9 cellular contexts compared by ENCODE assay signal in genomic region chr5:175059687-175060194, GRCh38.
DNase-seq lines count a peak whose midpoint lies in the region; ATAC-seq, FAIRE-seq and TF ChIP-seq lines count a peak whose summit lies in the region.
"Had no signal": no experiment of that assay in that cellular context is flagged by ENCODE, and none has a peak within 500 bp of the region (broad histone marks: within the 10 kb centered on the region; RNA-seq: fewer than 3 reads in every experiment).

No MANE protein-coding gene starts in this region.

- H3K79me2 ChIP-seq in K562 (ENCODE audit: control insufficient read depth, insufficient read depth, low read length): no peaks in the 10 kb centered on the region

- no peak overlapping the region for H2AFZ ChIP-seq in K562 (ENCODE audit: low read depth, low read length)

- 1% methylated on average over 21 of the region's 22 CpGs for WGBS in K562 (ENCODE audit: insufficient coverage, low coverage, missing lambda C conversion rate)
- 4% methylated on average over 22 of the region's 22 CpGs for WGBS in urinary bladder

- H3K9me3 ChIP-seq in K562 (replicated peaks; ENCODE audit: control insufficient read depth, insufficient read depth, low read depth, low read length): no peaks in the 10 kb centered on the region

- ATAC-seq in K562 (no peak), GM21723 (IDR thresholded peaks at IDR 0.05; ENCODE audit: unreplicated experiment) (no peak)

- intact Hi-C loops in K562 (cut with micrococcal nuclease): no loop called here

- TF ChIP-seq EP300 in K562 (IDR thresholded peaks at IDR 0.05; ENCODE audit: low read length): no peak

- no peak overlapping the region for H3K9ac ChIP-seq in K562 (ENCODE audit: insufficient read depth in 1 of 2, low read depth in 2 of 2, low read length in 2 of 2)

- H3K4me3 ChIP-seq in K562: no peak overlapping the region
- H3K4me3 ChIP-seq in urinary bladder (ENCODE audit: low read depth, low read length): peak overlapping the region; percentile 0

- DNase-seq in DMS 273 (lab: John Stamatoyannopoulos, UW; ENCODE audit: unreplicated experiment): peak; percentile 92
- DNase-seq in NCI-H1105 (lab: John Stamatoyannopoulos, UW): peak; percentile 68
- no peak for DNase-seq in K562 (ENCODE audit: extremely low read depth in 1 of 4, low spot score in 3 of 4)
- peak; percentile 68 for DNase-seq in medulla oblongata (ENCODE audit: extremely low spot score)
- DNase-seq in SIG-M5 treated with dmso at 0.1 percent for 504 hours (lab: John Stamatoyannopoulos, UW; ENCODE audit: unreplicated experiment): no peak
- DNase-seq in 8988T: no peak

- no peaks in the 10 kb centered on the region for H4K20me1 ChIP-seq in K562 (replicated peaks; ENCODE audit: control insufficient read depth, insufficient read depth, low read length)

- in situ Hi-C loops in K562 (cut with MboI): no loop called here

- no peak for FAIRE-seq in K562 (lab: Jason Lieb, UNC)

- TF ChIP-seq RAD21 in K562 (CRISPR knock-in tag; conservative IDR thresholded peaks at IDR 0.05 in 1 of 2, IDR thresholded peaks at IDR 0.05 in 1 of 2): no peak

- no peak overlapping the region for H3K27ac ChIP-seq in K562 (ENCODE audit: extremely low read depth, low read depth, low read length)
- H3K27ac ChIP-seq in urinary bladder (ENCODE audit: low read depth): no peak overlapping the region
- H3K27ac ChIP-seq: HL-60 had no signal

- POLR2A ChIA-PET in K562 (lab: Yijun Ruan, JAX): no interaction called here

- CTCF ChIA-PET in K562 (lab: Yijun Ruan, JAX; ENCODE audit: low intra/inter-chr PET ratio): no interaction called here

- H3K27me3 ChIP-seq in K562 (ENCODE audit: control insufficient read depth in 2 of 2, insufficient read depth in 2 of 2, low read length in 2 of 2): peaks cover 0 to 4% of the 10 kb centered on the region in 2 experiments; a peak in 2 of 5 replicates

- no TSS peak for BruUV-seq in K562 (replicated peaks; lab: Mats Ljungman, UMichigan)

- H3K4me2 ChIP-seq in K562 (ENCODE audit: insufficient read depth, low read length): no peak overlapping the region

- no peaks in the 10 kb centered on the region for H3K36me3 ChIP-seq in K562 (ENCODE audit: control insufficient read depth, insufficient read depth, low read length)
- no peaks in the 10 kb centered on the region for H3K36me3 ChIP-seq in urinary bladder (ENCODE audit: insufficient read depth)

- H3K4me1 ChIP-seq in K562 (replicated peaks in 1 of 2; ENCODE audit: control insufficient read depth in 2 of 2, insufficient read depth in 2 of 2, low read length in 2 of 2) (no peaks in the 10 kb centered on the region), urinary bladder (ENCODE audit: insufficient read depth) (no peaks in the 10 kb centered on the region)

- H3K9me1 ChIP-seq in K562 (ENCODE audit: control insufficient read depth, insufficient read depth, low read length): no peaks in the 10 kb centered on the region

- TF ChIP-seq CTCF in K562 (IDR thresholded peaks at IDR 0.05 in 2 of 3, conservative IDR thresholded peaks at IDR 0.05 in 1 of 3; ENCODE audit: insufficient read depth in 2 of 3, low read depth in 1 of 3, low read length in 3 of 3): peak in 2 of 3 experiments; percentile 6 to 53; a peak in 2 of 6 replicates

- no peak for TF ChIP-seq POLR2A in K562 (conservative IDR thresholded peaks at IDR 0.05)

TF ChIP-seq in K562, 482 proteins besides CTCF, POLR2A, EP300 and RAD21:
- TF ChIP-seq ZNF384 (IDR thresholded peaks at IDR 0.05; ENCODE audit: low read depth, low read length): 0 out of 2 replicates have a peak, but pooled peaks have one; percentile 5
- TF ChIP-seq ZNF212 (CRISPR knock-in tag; IDR thresholded peaks at IDR 0.05): no peak
- no peak for TF ChIP-seq CREB3L1 (IDR thresholded peaks at IDR 0.05; ENCODE audit: borderline replicate concordance, low read depth)
- TF ChIP-seq RFX1 (IDR thresholded peaks at IDR 0.05): peak; percentile 55

Comparison
In these comparisons a context has a peak if more than half of its experiments do, and no peak if none do; other contexts are left out.
1. DNase-seq: peak in DMS 273 (single experiment), NCI-H1105 (single experiment) and medulla oblongata (single experiment); none in K562 (0 of 4), SIG-M5 treated with dmso at 0.1 percent for 504 hours (single experiment) and 8988T (single experiment).